1 cellular context compared by ENCODE assay signal in the genomic region with DNA sequence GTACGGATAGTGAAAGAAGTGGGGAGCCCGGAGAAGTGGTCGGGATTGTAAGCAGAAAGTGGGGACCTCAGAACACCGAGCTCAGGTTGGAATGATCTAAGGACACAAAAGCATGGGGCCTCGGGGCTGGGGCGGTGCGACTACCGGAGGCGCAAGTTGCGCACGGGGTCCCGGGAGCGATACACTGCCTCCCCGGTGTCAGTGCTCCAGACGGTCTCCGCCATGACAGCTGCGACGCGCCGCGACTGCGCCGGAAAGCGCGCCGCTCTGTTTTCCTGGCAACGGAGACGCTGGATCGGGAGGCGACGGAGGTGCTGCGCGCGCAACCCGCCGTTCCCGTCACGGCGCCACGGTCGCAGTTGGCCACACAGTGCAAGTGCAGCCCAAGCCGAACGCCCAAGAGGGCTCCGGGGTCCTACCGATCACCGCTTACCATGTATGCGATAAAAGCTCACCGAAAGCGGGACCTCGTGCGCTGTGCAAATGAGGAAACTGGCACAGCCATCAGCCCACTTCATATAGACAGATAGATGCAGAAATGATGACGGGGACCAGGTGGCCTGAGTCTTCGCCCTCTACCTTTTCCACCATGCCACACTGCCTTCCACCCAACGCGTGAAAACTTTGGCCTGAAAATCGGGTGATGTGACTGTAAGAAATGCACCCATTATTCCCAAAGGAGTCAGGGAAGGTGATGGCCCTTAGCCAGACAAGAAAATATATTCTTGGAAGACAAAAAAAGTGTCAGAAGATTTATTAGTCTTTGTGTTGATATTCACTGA.
TF ChIP-seq lines count a peak whose summit lies in the region.

A gene (minus strand): TSS at position 249 of the 782 bp plus-strand sequence. CDS start 25 bp downstream, at position 224.

TF ChIP-seq in GM12878, 131 proteins besides CTCF, POLR2A, EP300 and RAD21 (continued from another document and continues in another):
- TF ChIP-seq, protein P1, sequence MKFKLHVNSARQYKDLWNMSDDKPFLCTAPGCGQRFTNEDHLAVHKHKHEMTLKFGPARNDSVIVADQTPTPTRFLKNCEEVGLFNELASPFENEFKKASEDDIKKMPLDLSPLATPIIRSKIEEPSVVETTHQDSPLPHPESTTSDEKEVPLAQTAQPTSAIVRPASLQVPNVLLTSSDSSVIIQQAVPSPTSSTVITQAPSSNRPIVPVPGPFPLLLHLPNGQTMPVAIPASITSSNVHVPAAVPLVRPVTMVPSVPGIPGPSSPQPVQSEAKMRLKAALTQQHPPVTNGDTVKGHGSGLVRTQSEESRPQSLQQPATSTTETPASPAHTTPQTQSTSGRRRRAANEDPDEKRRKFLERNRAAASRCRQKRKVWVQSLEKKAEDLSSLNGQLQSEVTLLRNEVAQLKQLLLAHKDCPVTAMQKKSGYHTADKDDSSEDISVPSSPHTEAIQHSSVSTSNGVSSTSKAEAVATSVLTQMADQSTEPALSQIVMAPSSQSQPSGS (IDR thresholded peaks at IDR 0.05; ENCODE audit: low read length), result no peak
- TF ChIP-seq, protein P2, sequence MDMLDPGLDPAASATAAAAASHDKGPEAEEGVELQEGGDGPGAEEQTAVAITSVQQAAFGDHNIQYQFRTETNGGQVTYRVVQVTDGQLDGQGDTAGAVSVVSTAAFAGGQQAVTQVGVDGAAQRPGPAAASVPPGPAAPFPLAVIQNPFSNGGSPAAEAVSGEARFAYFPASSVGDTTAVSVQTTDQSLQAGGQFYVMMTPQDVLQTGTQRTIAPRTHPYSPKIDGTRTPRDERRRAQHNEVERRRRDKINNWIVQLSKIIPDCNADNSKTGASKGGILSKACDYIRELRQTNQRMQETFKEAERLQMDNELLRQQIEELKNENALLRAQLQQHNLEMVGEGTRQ (IDR thresholded peaks at IDR 0.05; ENCODE audit: borderline replicate concordance, low read depth, low read length), result no peak
- TF ChIP-seq JUND (IDR thresholded peaks at IDR 0.05; ENCODE audit: low read depth, low read length) (0 out of 2 replicates have a peak, but pooled peaks have one; percentile 16), CEBPB (IDR thresholded peaks at IDR 0.05; ENCODE audit: borderline replicate concordance in 1 of 2, low read depth in 2 of 2, low read length in 2 of 2) (no peak), POLR2AphosphoS2 (IDR thresholded peaks at IDR 0.05; ENCODE audit: low read depth, low read length) (no peak), TAF1 (IDR thresholded peaks at IDR 0.05; ENCODE audit: borderline replicate concordance, low read depth, low read length) (peak; percentile 92; the same call in 1 of the 2 replicates), YY1 (IDR thresholded peaks at IDR 0.05; ENCODE audit: low read depth, low read length) (peak; percentile 97), RCOR1 (conservative IDR thresholded peaks at IDR 0.05; ENCODE audit: low read depth, low read length) (0 out of 2 replicates have a peak, but pooled peaks have one; percentile 56), IRF4 (IDR thresholded peaks at IDR 0.05; ENCODE audit: low read depth, low read length) (0 out of 2 replicates have a peak, but pooled peaks have one; percentile 43), ASH2L (IDR thresholded peaks at IDR 0.05; ENCODE audit: borderline replicate concordance, low read depth) (no peak), NRF1 (conservative IDR thresholded peaks at IDR 0.05; ENCODE audit: low read depth, low read length) (peak; percentile 60), SP1 (IDR thresholded peaks at IDR 0.05; ENCODE audit: low read depth, low read length) (peak; percentile 36), PML (IDR thresholded peaks at IDR 0.05; ENCODE audit: low read length) (no peak), HDAC2 (IDR thresholded peaks at IDR 0.05) (no peak), NFIC (IDR thresholded peaks at IDR 0.05; ENCODE audit: low read depth, low read length) (no peak), CREM (IDR thresholded peaks at IDR 0.05; ENCODE audit: low read depth) (peak; percentile 97), PAX5 (IDR thresholded peaks at IDR 0.05; ENCODE audit: borderline replicate concordance, low read depth, low read length) (peak; percentile 99), RAD51 (IDR thresholded peaks at IDR 0.05) (no peak), TCF12 (IDR thresholded peaks at IDR 0.05; ENCODE audit: low read depth, low read length) (peak; percentile 57; the same call in 1 of the 2 replicates), MEF2A (IDR thresholded peaks at IDR 0.05; ENCODE audit: insufficient read depth, low read depth, low read length) (no peak), FOXM1 (IDR thresholded peaks at IDR 0.05; ENCODE audit: low read depth, low read length) (no peak), ZNF384 (IDR thresholded peaks at IDR 0.05; ENCODE audit: borderline replicate concordance, low read depth, low read length) (0 out of 2 replicates have a peak, but pooled peaks have one; percentile 33), TBL1XR1 (IDR thresholded peaks at IDR 0.05; ENCODE audit: low read depth, low read length) (0 out of 2 replicates have a peak, but pooled peaks have one; percentile 57), SUPT20H (IDR thresholded peaks at IDR 0.05; ENCODE audit: borderline replicate concordance, control insufficient read depth, low read depth, low read length) (no peak), SMC3 (IDR thresholded peaks at IDR 0.05; ENCODE audit: borderline replicate concordance, low read length) (peak; percentile 21; the same call in 1 of the 2 replicates), NFXL1 (IDR thresholded peaks at IDR 0.05; ENCODE audit: borderline replicate concordance) (no peak), ZNF274 (IDR thresholded peaks at IDR 0.05; ENCODE audit: insufficient read depth, insufficient read length) (no peak), RBBP5 (conservative IDR thresholded peaks at IDR 0.05) (no peak), YBX1 (IDR thresholded peaks at IDR 0.05) (no peak), KDM1A (IDR thresholded peaks at IDR 0.05; ENCODE audit: borderline replicate concordance) (no peak), SMAD1 (IDR thresholded peaks at IDR 0.05; ENCODE audit: low read depth, partially characterized antibody) (no peak), ATF7 (IDR thresholded peaks at IDR 0.05; ENCODE audit: low read depth) (0 out of 2 replicates have a peak, but pooled peaks have one; percentile 20), MEF2B (IDR thresholded peaks at IDR 0.05; ENCODE audit: partially characterized antibody, poor library complexity, severe bottlenecking) (peak; percentile 26), JUNB (IDR thresholded peaks at IDR 0.05) (no peak), SIN3A (IDR thresholded peaks at IDR 0.05; ENCODE audit: low read depth, low read length) (peak; percentile 76), CBX3 (IDR thresholded peaks at IDR 0.05; ENCODE audit: borderline replicate concordance, low read depth) (no peak), NR2C2 (IDR thresholded peaks at IDR 0.05; ENCODE audit: borderline replicate concordance, control insufficient read depth, insufficient read length, low read depth) (no peak), CBFB (IDR thresholded peaks at IDR 0.05; ENCODE audit: low read depth) (0 out of 2 replicates have a peak, but pooled peaks have one; percentile 19)
- TF ChIP-seq, protein P3, sequence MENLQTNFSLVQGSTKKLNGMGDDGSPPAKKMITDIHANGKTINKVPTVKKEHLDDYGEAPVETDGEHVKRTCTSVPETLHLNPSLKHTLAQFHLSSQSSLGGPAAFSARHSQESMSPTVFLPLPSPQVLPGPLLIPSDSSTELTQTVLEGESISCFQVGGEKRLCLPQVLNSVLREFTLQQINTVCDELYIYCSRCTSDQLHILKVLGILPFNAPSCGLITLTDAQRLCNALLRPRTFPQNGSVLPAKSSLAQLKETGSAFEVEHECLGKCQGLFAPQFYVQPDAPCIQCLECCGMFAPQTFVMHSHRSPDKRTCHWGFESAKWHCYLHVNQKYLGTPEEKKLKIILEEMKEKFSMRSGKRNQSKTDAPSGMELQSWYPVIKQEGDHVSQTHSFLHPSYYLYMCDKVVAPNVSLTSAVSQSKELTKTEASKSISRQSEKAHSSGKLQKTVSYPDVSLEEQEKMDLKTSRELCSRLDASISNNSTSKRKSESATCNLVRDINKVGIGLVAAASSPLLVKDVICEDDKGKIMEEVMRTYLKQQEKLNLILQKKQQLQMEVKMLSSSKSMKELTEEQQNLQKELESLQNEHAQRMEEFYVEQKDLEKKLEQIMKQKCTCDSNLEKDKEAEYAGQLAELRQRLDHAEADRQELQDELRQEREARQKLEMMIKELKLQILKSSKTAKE (IDR thresholded peaks at IDR 0.05; ENCODE audit: low read depth, poor library complexity, severe bottlenecking), result no peak
- TF ChIP-seq, protein P4, sequence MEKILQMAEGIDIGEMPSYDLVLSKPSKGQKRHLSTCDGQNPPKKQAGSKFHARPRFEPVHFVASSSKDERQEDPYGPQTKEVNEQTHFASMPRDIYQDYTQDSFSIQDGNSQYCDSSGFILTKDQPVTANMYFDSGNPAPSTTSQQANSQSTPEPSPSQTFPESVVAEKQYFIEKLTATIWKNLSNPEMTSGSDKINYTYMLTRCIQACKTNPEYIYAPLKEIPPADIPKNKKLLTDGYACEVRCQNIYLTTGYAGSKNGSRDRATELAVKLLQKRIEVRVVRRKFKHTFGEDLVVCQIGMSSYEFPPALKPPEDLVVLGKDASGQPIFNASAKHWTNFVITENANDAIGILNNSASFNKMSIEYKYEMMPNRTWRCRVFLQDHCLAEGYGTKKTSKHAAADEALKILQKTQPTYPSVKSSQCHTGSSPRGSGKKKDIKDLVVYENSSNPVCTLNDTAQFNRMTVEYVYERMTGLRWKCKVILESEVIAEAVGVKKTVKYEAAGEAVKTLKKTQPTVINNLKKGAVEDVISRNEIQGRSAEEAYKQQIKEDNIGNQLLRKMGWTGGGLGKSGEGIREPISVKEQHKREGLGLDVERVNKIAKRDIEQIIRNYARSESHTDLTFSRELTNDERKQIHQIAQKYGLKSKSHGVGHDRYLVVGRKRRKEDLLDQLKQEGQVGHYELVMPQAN (conservative IDR thresholded peaks at IDR 0.05), result peak; percentile 62; the same call in 1 of the 2 replicates
- TF ChIP-seq, protein P5, sequence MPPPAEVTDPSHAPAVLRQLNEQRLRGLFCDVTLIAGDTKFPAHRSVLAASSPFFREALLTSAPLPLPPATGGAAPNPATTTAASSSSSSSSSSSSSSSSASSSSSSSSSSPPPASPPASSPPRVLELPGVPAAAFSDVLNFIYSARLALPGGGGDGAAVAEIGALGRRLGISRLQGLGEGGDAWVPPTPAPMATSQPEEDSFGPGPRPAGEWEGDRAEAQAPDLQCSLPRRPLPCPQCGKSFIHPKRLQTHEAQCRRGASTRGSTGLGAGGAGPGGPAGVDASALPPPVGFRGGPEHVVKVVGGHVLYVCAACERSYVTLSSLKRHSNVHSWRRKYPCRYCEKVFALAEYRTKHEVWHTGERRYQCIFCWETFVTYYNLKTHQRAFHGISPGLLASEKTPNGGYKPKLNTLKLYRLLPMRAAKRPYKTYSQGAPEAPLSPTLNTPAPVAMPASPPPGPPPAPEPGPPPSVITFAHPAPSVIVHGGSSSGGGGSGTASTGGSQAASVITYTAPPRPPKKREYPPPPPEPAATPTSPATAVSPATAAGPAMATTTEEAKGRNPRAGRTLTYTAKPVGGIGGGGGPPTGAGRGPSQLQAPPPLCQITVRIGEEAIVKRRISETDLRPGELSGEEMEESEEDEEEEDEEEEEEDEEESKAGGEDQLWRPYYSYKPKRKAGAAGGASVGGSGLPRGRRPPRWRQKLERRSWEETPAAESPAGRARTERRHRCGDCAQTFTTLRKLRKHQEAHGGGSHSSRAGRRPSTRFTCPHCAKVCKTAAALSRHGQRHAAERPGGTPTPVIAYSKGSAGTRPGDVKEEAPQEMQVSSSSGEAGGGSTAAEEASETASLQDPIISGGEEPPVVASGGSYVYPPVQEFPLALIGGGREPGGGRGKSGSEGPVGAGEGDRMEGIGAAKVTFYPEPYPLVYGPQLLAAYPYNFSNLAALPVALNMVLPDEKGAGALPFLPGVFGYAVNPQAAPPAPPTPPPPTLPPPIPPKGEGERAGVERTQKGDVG (CRISPR knock-in tag; IDR thresholded peaks at IDR 0.05), result no peak
- TF ChIP-seq, protein P6, sequence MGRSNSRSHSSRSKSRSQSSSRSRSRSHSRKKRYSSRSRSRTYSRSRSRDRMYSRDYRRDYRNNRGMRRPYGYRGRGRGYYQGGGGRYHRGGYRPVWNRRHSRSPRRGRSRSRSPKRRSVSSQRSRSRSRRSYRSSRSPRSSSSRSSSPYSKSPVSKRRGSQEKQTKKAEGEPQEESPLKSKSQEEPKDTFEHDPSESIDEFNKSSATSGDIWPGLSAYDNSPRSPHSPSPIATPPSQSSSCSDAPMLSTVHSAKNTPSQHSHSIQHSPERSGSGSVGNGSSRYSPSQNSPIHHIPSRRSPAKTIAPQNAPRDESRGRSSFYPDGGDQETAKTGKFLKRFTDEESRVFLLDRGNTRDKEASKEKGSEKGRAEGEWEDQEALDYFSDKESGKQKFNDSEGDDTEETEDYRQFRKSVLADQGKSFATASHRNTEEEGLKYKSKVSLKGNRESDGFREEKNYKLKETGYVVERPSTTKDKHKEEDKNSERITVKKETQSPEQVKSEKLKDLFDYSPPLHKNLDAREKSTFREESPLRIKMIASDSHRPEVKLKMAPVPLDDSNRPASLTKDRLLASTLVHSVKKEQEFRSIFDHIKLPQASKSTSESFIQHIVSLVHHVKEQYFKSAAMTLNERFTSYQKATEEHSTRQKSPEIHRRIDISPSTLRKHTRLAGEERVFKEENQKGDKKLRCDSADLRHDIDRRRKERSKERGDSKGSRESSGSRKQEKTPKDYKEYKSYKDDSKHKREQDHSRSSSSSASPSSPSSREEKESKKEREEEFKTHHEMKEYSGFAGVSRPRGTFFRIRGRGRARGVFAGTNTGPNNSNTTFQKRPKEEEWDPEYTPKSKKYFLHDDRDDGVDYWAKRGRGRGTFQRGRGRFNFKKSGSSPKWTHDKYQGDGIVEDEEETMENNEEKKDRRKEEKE (IDR thresholded peaks at IDR 0.05), result no peak
- TF ChIP-seq, protein P7, sequence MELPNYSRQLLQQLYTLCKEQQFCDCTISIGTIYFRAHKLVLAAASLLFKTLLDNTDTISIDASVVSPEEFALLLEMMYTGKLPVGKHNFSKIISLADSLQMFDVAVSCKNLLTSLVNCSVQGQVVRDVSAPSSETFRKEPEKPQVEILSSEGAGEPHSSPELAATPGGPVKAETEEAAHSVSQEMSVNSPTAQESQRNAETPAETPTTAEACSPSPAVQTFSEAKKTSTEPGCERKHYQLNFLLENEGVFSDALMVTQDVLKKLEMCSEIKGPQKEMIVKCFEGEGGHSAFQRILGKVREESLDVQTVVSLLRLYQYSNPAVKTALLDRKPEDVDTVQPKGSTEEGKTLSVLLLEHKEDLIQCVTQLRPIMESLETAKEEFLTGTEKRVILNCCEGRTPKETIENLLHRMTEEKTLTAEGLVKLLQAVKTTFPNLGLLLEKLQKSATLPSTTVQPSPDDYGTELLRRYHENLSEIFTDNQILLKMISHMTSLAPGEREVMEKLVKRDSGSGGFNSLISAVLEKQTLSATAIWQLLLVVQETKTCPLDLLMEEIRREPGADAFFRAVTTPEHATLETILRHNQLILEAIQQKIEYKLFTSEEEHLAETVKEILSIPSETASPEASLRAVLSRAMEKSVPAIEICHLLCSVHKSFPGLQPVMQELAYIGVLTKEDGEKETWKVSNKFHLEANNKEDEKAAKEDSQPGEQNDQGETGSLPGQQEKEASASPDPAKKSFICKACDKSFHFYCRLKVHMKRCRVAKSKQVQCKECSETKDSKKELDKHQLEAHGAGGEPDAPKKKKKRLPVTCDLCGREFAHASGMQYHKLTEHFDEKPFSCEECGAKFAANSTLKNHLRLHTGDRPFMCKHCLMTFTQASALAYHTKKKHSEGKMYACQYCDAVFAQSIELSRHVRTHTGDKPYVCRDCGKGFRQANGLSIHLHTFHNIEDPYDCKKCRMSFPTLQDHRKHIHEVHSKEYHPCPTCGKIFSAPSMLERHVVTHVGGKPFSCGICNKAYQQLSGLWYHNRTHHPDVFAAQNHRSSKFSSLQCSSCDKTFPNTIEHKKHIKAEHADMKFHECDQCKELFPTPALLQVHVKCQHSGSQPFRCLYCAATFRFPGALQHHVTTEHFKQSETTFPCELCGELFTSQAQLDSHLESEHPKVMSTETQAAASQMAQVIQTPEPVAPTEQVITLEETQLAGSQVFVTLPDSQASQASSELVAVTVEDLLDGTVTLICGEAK (IDR thresholded peaks at IDR 0.05; ENCODE audit: borderline replicate concordance), result peak; percentile 47
